Comparison of ENCODE assay signal across 9 cellular contexts in genomic region chr15:68114840-68115239, GRCh38.
DNase-seq lines count a peak whose midpoint lies in the region; ATAC-seq, FAIRE-seq and TF ChIP-seq lines count a peak whose summit lies in the region.
"Had no signal": no experiment of that assay in that cellular context is flagged by ENCODE, and none has a peak within 500 bp of the region (broad histone marks: within the 10 kb centered on the region; RNA-seq: fewer than 3 reads in every experiment).

No MANE protein-coding gene starts in this region.

- POLR2A ChIA-PET in OCI-LY7 (lab: Charles Lee), result interaction anchor here (1.0 kb wide), 1 partner anchor 9 kb away, joined by 4 read pairs; no protein-coding TSS in a partner anchor

- DNase-seq in Calu3, result no peak
- DNase-seq in OCI-LY7 (ENCODE audit: low spot score), result no peak
- DNase-seq in dorsolateral prefrontal cortex, result no peak
- DNase-seq in sigmoid colon, result no peak
- no peak for DNase-seq in kidney tubule cell (ENCODE audit: low spot score)
- no peak for DNase-seq in GM12891 (ENCODE audit: insufficient read length, low spot score)
- DNase-seq: T1000 had no signal

- no peaks in the 10 kb centered on the region for H3K36me3 Mint-ChIP-seq in Calu3 (ENCODE audit: insufficient read depth, unreplicated experiment)

- no peak for TF ChIP-seq EP300 in sigmoid colon (IDR thresholded peaks at IDR 0.05)

- no peak for FAIRE-seq in GM12891 (lab: Jason Lieb, UNC)

- no peak for ATAC-seq in HG03521 (IDR thresholded peaks at IDR 0.05; ENCODE audit: unreplicated experiment)
- ATAC-seq in HG02798 (IDR thresholded peaks at IDR 0.05; ENCODE audit: poor library complexity, unreplicated experiment), result no peak

- H3K4me2 ChIP-seq in OCI-LY7 (ENCODE audit: low read length), result peak overlapping the region; percentile 84

- CTCF ChIA-PET in Calu3 (lab: Charles Lee) (no interaction called here), OCI-LY7 (lab: Charles Lee; ENCODE audit: unreplicated experiment) (no interaction called here)

- peaks cover 30% of the 10 kb centered on the region for H3K36me3 ChIP-seq in OCI-LY7 (ENCODE audit: insufficient read depth, low read length)
- H3K36me3 ChIP-seq in sigmoid colon, result no peaks in the 10 kb centered on the region

- H2AFZ ChIP-seq in OCI-LY7 (ENCODE audit: low read length), result no peak overlapping the region

- WGBS in sigmoid colon, 2 donors, result 51 to 77% methylated on average over 2 of the region's 2 CpGs

- H3K27ac Mint-ChIP-seq in Calu3 (ENCODE audit: unreplicated experiment), result no peak overlapping the region

- BruUV-seq in Calu3 (replicated peaks; lab: Mats Ljungman, UMichigan) (no TSS peak), OCI-LY7 (replicated peaks; lab: Mats Ljungman, UMichigan) (no TSS peak)

- no peaks in the 10 kb centered on the region for H3K27me3 Mint-ChIP-seq in Calu3 (ENCODE audit: unreplicated experiment)

- peaks cover 87% of the 10 kb centered on the region for H3K79me2 ChIP-seq in OCI-LY7 (ENCODE audit: insufficient read depth, low read depth, low read length)

- peak overlapping the region; percentile 59 for H3K4me3 ChIP-seq in OCI-LY7 (ENCODE audit: low read depth, low read length, poor library complexity, severe bottlenecking)
- H3K4me3 ChIP-seq in dorsolateral prefrontal cortex, result peak overlapping the region in 55 of 59 donors; percentile 3 to 59 (median 40)
- peak overlapping the region in 3 of 4 donors; percentile 16 to 40 (median 31) for H3K4me3 ChIP-seq in sigmoid colon

- H3K9me2 ChIP-seq in OCI-LY7 (ENCODE audit: insufficient read depth, low read length), result no peaks in the 10 kb centered on the region

- no peak overlapping the region for H3K27ac ChIP-seq in OCI-LY7 (ENCODE audit: low read depth, low read length, poor library complexity, severe bottlenecking)
- H3K27ac ChIP-seq in dorsolateral prefrontal cortex, result peak overlapping the region in 2 of 59 donors; percentile 5 to 21
- peak overlapping the region; percentile 39 to 67 (median 52) for H3K27ac ChIP-seq in sigmoid colon

- H3K27me3 ChIP-seq in dorsolateral prefrontal cortex (no peaks in the 10 kb centered on the region), sigmoid colon (no peaks in the 10 kb centered on the region)

- H3K4me3 Mint-ChIP-seq in Calu3 (ENCODE audit: low read depth, unreplicated experiment), result peak overlapping the region; percentile 67

- TF ChIP-seq POLR2A in sigmoid colon (IDR thresholded peaks at IDR 0.05), result no peak
- TF ChIP-seq POLR2A in GM12891 (IDR thresholded peaks at IDR 0.05; ENCODE audit: low read depth, low read length), result no peak

- peaks cover 40% of the 10 kb centered on the region for H3K4me1 Mint-ChIP-seq in Calu3 (ENCODE audit: low read depth, unreplicated experiment)

- H4K20me1 ChIP-seq in OCI-LY7 (ENCODE audit: insufficient read depth, low read length), result 0 out of 2 replicates have a peak, but pooled peaks cover 4% of the 10 kb centered on the region

- intact Hi-C loops in Calu3 (cut with micrococcal nuclease; ENCODE audit: unreplicated experiment), result no loop called here
- intact Hi-C loops in OCI-LY7 (cut with micrococcal nuclease; ENCODE audit: unreplicated experiment), result no loop called here
- intact Hi-C loops in dorsolateral prefrontal cortex (cut with DNase I), result no loop called here
- intact Hi-C loops in sigmoid colon (cut with DNase I), result no loop called here

- H3K9me3 ChIP-seq in OCI-LY7 (ENCODE audit: low read length), result peaks cover 4% of the 10 kb centered on the region; the same call in 1 of the 2 replicates
- H3K9me3 ChIP-seq in sigmoid colon, result no peaks in the 10 kb centered on the region

- H3K4me1 ChIP-seq in OCI-LY7 (ENCODE audit: insufficient read depth, low read length, poor library complexity, severe bottlenecking), result peaks cover 24% of the 10 kb centered on the region
- peaks cover 0 to 41% (median 26%) of the 10 kb centered on the region in 4 donors for H3K4me1 ChIP-seq in sigmoid colon

- H3K9me3 Mint-ChIP-seq in Calu3 (ENCODE audit: low read depth, unreplicated experiment), result no peaks in the 10 kb centered on the region

- no peak for TF ChIP-seq CTCF in Calu3 (IDR thresholded peaks at IDR 0.05; ENCODE audit: unreplicated experiment)
- no peak for TF ChIP-seq CTCF in OCI-LY7 (conservative IDR thresholded peaks at IDR 0.05; ENCODE audit: low read length)
- TF ChIP-seq CTCF in dorsolateral prefrontal cortex (IDR thresholded peaks at IDR 0.05 in 54 of 56, conservative IDR thresholded peaks at IDR 0.05 in 2 of 56; ENCODE audit: low read depth in 1 of 56, partially characterized antibody in 56 of 56), result no peak
- no peak for TF ChIP-seq CTCF in sigmoid colon (IDR thresholded peaks at IDR 0.05)

TF ChIP-seq in GM12891, 5 proteins besides CTCF, POLR2A, EP300 and RAD21:
- TF ChIP-seq SPI1 (IDR thresholded peaks at IDR 0.05; ENCODE audit: low read depth, low read length), result no peak
